8 cellular contexts compared by ENCODE assay signal in genomic region chr6:135537782-135538301, GRCh38. TPM values are rescaled to one million over a fixed set of nuclear protein-coding genes. Genes with fewer than 3 reads are reported as not detected.
DNase-seq lines count a peak whose midpoint lies in the region; ATAC-seq and TF ChIP-seq lines count a peak whose summit lies in the region.

No MANE protein-coding gene starts in this region.

- no peaks in the 10 kb centered on the region for H3K9me3 ChIP-seq in right atrium auricular region

- DNase-seq in AG20443 (ENCODE audit: low spot score) (peak; percentile 31), OCI-M1 (lab: John Stamatoyannopoulos, UW) (peak; percentile 20), brain microvascular endothelial cell (peak; percentile 84), iPS-NIHi7 (ENCODE audit: extremely low spot score) (no peak), right atrium auricular region (ENCODE audit: low spot score) (no peak)

- no peaks in the 10 kb centered on the region for H3K4me1 ChIP-seq in right atrium auricular region

- H3K4me3 ChIP-seq in brain microvascular endothelial cell (ENCODE audit: low read depth, low read length) (no peak overlapping the region), right atrium auricular region (no peak overlapping the region)

- H3K36me3 ChIP-seq in brain microvascular endothelial cell (replicated peaks), result no peaks in the 10 kb centered on the region
- no peaks in the 10 kb centered on the region for H3K36me3 ChIP-seq in right atrium auricular region

- H3K4me1 Mint-ChIP-seq in nephron, result peaks cover 11% of the 10 kb centered on the region

- H3K9me3 Mint-ChIP-seq in nephron, result no peaks in the 10 kb centered on the region

- peak overlapping the region in 2 of 3 experiments; percentile 33 to 57 for H3K27ac Mint-ChIP-seq in nephron

- no peak overlapping the region for H3K4me3 Mint-ChIP-seq in nephron

- no peaks in the 10 kb centered on the region for H3K27me3 Mint-ChIP-seq in nephron (ENCODE audit: low read depth)

- H3K27ac ChIP-seq in brain microvascular endothelial cell (no peak overlapping the region), right atrium auricular region (no peak overlapping the region)

- H3K36me3 Mint-ChIP-seq in nephron (ENCODE audit: low read depth), result no peaks in the 10 kb centered on the region

- in situ Hi-C loops in brain microvascular endothelial cell (cut with HindIII; ENCODE audit: low pct_ligation_motif_present, low sequenced_read_pairs), result no loop called here

- TF ChIP-seq CTCF in brain microvascular endothelial cell (IDR thresholded peaks at IDR 0.05; ENCODE audit: low read depth, low read length, missing control alignments), result no peak
- no peak for TF ChIP-seq CTCF in nephron (IDR thresholded peaks at IDR 0.05; ENCODE audit: unreplicated experiment in 3 of 3)
- TF ChIP-seq CTCF in right atrium auricular region (IDR thresholded peaks at IDR 0.05), result no peak

- ATAC-seq in GM21529 (IDR thresholded peaks at IDR 0.05; ENCODE audit: unreplicated experiment) (no peak), HG02970 (IDR thresholded peaks at IDR 0.05; ENCODE audit: low FRiP score, unreplicated experiment) (no peak)

- no peaks in the 10 kb centered on the region for H3K27me3 ChIP-seq in brain microvascular endothelial cell (replicated peaks)
- H3K27me3 ChIP-seq in right atrium auricular region, result no peaks in the 10 kb centered on the region

RNA-seq across cellular contexts. Expression of gene AHI1, which starts 40.3 kb away (rescaled TPM):
- total RNA-seq in right atrium auricular region, result 10 to 100 TPM in 1 of 2 donors, 1 to 10 TPM in 1; 8.5 to 10.2 TPM

Comparison
In these comparisons a context has a peak if more than half of its experiments do, and no peak if none do; other contexts are left out.
1. DNase-seq: peak in AG20443 (single experiment), OCI-M1 (single experiment) and brain microvascular endothelial cell (single experiment); none in iPS-NIHi7 (single experiment) and right atrium auricular region (single experiment).